In the genomic region with DNA sequence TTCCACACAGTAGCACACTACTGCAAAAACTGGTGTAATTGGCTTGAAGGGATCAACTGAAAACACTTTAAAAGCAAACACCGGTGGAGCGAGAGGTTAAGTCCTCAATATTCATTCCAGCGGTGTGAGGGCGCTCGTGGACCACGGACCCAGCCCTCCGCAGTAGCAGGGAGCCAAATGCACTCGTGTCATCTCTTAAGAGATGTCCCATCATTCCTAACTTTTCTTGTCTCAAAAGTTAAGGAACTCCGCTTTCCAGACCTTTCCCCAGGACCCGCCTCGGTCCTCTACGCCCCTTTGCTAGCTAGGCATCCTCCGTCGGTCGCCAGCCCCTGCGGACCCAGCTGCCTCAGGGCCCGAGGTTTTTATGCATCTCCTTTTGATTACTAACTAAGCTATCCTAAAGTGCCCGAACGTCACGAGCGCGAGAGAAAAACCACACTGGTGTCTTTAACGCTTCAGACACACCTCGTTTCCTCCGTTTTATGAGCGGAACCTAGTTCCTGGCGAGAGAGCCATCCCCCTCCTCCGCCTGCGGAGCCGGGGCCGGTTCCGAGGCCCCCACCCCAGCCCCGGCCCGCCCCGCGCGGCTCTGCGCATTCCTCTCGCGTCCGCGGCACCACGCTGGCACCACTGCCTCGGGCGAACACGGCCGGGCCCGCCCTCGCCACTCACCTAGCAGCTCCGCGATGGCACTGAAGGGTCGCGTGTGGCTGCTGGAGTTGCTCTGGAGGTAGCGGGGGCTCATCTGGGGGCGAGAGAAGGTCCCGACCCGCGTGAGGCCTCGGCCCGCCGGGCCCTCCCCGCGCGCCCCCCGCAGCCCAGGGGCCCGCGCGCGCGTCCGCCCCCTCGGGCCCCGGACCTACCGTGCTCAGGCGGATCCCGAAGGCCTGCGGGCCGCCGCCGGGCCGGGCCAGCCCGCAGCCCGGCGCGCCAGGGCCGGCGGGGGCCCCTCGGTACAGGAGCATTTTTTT, we compare ENCODE assay signal across 8 cellular contexts. TPM values are rescaled to one million over a fixed set of nuclear protein-coding genes. Genes with fewer than 3 reads are reported as not detected.
A peak's percentile ranks its signal among the peaks of the same experiment; 100 is the strongest.
DNase-seq lines count a peak whose midpoint lies in the region; ATAC-seq and TF ChIP-seq lines count a peak whose summit lies in the region.

No MANE protein-coding gene starts in this region.

- H3K4me3 ChIP-seq in MG63 (peak overlapping the region; percentile 61), body of pancreas (peak overlapping the region; percentile 22 to 52), iPS-11a (ENCODE audit: low read depth, low read length) (peak overlapping the region; percentile 45), gastrocnemius medialis (peak overlapping the region; percentile 53 to 61 (median 60))

- DNase-seq in Daoy (ENCODE audit: low read depth) (peak; percentile 51), MG63 (peak; percentile 50), body of pancreas (peak; percentile 56 to 71 (median 60)), gastrocnemius medialis (peak; percentile 25 to 42), AML-193 (lab: John Stamatoyannopoulos, UW) (no peak)

- H3K36me3 Mint-ChIP-seq in T-helper 1 cell treated with Interleukin-12 subunit alpha and Interleukin-12 subunit beta and Interleukin-4 antibody, amounts not matched to agents 30 μg/mL and 1 μg/mL, for 36 hours (ENCODE audit: low read depth), result no peaks in the 10 kb centered on the region

- WGBS in body of pancreas, 2 donors, result 0 to 1% methylated on average over 17 to 43 of the region's 88 CpGs

- H3K4me1 Mint-ChIP-seq in T-helper 1 cell treated with Interleukin-12 subunit alpha and Interleukin-12 subunit beta and Interleukin-4 antibody, amounts not matched to agents 30 μg/mL and 1 μg/mL, for 36 hours (ENCODE audit: low read depth), result peaks cover 9% of the 10 kb centered on the region

- H3K27me3 ChIP-seq in MG63 (no peaks in the 10 kb centered on the region), body of pancreas (no peaks in the 10 kb centered on the region), gastrocnemius medialis (no peaks in the 10 kb centered on the region)

- H3K9me3 Mint-ChIP-seq in T-helper 1 cell treated with Interleukin-12 subunit alpha and Interleukin-12 subunit beta and Interleukin-4 antibody, amounts not matched to agents 30 μg/mL and 1 μg/mL, for 36 hours, result no peaks in the 10 kb centered on the region

- H3K27me3 Mint-ChIP-seq in T-helper 1 cell treated with Interleukin-12 subunit alpha and Interleukin-12 subunit beta and Interleukin-4 antibody, amounts not matched to agents 30 μg/mL and 1 μg/mL, for 36 hours (ENCODE audit: low read depth), result no peaks in the 10 kb centered on the region

- peak overlapping the region; percentile 88 for H3K4me3 Mint-ChIP-seq in T-helper 1 cell treated with Interleukin-12 subunit alpha and Interleukin-12 subunit beta and Interleukin-4 antibody, amounts not matched to agents 30 μg/mL and 1 μg/mL, for 36 hours

- intact Hi-C loops in body of pancreas (cut with DNase I), result no loop called here
- intact Hi-C loops in gastrocnemius medialis (cut with DNase I; ENCODE audit: low total_unique reads), result loop anchor here (10.0 kb wide), 1 partner anchor 896 kb away; no protein-coding TSS in a partner anchor

- no peak overlapping the region for H3K27ac Mint-ChIP-seq in T-helper 1 cell treated with Interleukin-12 subunit alpha and Interleukin-12 subunit beta and Interleukin-4 antibody, amounts not matched to agents 30 μg/mL and 1 μg/mL, for 36 hours

- H3K27ac ChIP-seq in body of pancreas, result peak overlapping the region; percentile 16 to 72 (median 64)
- H3K27ac ChIP-seq in gastrocnemius medialis, result peak overlapping the region; percentile 55 to 69 (median 64)

- H3K4me1 ChIP-seq in body of pancreas, result no peaks in the 10 kb centered on the region
- H3K4me1 ChIP-seq in gastrocnemius medialis, result no peaks in the 10 kb centered on the region

- TF ChIP-seq POLR2A in body of pancreas (IDR thresholded peaks at IDR 0.05) (peak in 1 of 3 donors; percentile 10), gastrocnemius medialis (IDR thresholded peaks at IDR 0.05) (no peak)

- H3K36me3 ChIP-seq in MG63 (no peaks in the 10 kb centered on the region), body of pancreas (replicated peaks in 1 of 2; ENCODE audit: insufficient read depth in 1 of 2, low read depth in 2 of 2) (no peaks in the 10 kb centered on the region), gastrocnemius medialis (no peaks in the 10 kb centered on the region)

- in situ Hi-C loops in gastrocnemius medialis (cut with MboI; ENCODE audit: low sequenced_read_pairs in 4 of 4), result no loop called here

- TF ChIP-seq CTCF in body of pancreas (IDR thresholded peaks at IDR 0.05) (peak in 5 of 7 experiments; percentile 28 to 50 (median 47)), gastrocnemius medialis (IDR thresholded peaks at IDR 0.05 in 4 of 5, conservative IDR thresholded peaks at IDR 0.05 in 1 of 5) (peak in 3 of 5 experiments; percentile 19 to 49 (median 40))

- H3K9me3 ChIP-seq in MG63 (no peaks in the 10 kb centered on the region), body of pancreas (no peaks in the 10 kb centered on the region), gastrocnemius medialis (no peaks in the 10 kb centered on the region)

- ATAC-seq in GM21825 (IDR thresholded peaks at IDR 0.05; ENCODE audit: unreplicated experiment), result peak; percentile 30
- peak; percentile 54 for ATAC-seq in body of pancreas
- peak; percentile 67 to 78 for ATAC-seq in gastrocnemius medialis

RNA-seq across cellular contexts. Expression of gene MORC4, which starts 0.7 kb away (rescaled TPM):
- total RNA-seq in Daoy (2014; rRNA removed; shearing (Covaris generic)), result 9.9 and 15.5 TPM in 2 replicates
- total RNA-seq in MG63 (2014; rRNA removed; shearing (Covaris generic); ENCODE audit: low replicate concordance), result 15.8 and 26.2 TPM in 2 replicates
- total RNA-seq in body of pancreas (10 to 100 TPM in 1 of 2 donors, 1 to 10 TPM in 1; 6.9 to 15.6 TPM), gastrocnemius medialis (10 to 100 TPM in 1 of 4 donors, 1 to 10 TPM in 3; 5.0 to 10.0 (median 8.4) TPM)

Comparison
In these comparisons a context has a peak if more than half of its experiments do, and no peak if none do; other contexts are left out.
1. DNase-seq: peak in Daoy (single experiment), MG63 (single experiment), body of pancreas (4 of 4) and gastrocnemius medialis (2 of 2); none in AML-193 (0 of 2).
2. Peak in every context shown above with its lines, with median percentiles within 50 percentile points of each other: ATAC-seq and H3K4me3 ChIP-seq.